In the genomic region with DNA sequence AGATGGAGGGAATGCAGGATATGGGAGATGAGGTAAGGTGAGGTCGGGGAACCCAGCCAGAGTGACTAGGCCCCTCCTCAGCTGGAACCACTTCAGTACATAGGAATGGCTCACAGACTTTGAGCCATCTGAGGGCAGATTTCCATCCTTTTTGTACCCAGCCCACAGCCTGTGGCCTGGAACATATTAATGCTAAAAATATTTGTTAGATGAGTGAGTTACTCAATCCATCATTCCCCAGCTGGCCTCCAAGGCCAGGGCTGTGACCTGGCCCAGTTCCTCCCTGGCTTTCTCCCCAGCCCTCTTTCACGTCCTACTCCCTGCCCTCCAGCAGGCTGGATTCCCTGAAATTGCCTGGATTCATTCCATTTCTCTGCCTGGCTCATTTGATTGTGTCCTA, we compare ENCODE assay signal across 9 cellular contexts. TPM values are rescaled to one million over a fixed set of nuclear protein-coding genes. Genes with fewer than 3 reads are reported as not detected.
DNase-seq lines count a peak whose midpoint lies in the region; ATAC-seq lines count a peak whose summit lies in the region.
"Had no signal": no experiment of that assay in that cellular context is flagged by ENCODE, and none has a peak within 500 bp of the region (broad histone marks: within the 10 kb centered on the region; RNA-seq: fewer than 3 reads in every experiment).

No MANE protein-coding gene starts in this region.

- ATAC-seq in sciatic nerve (peak; percentile 97), HG03378 (IDR thresholded peaks at IDR 0.05; ENCODE audit: unreplicated experiment) (no peak)

- intact Hi-C loops in cardiac septum (cut with DNase I) (loop anchor here (1.0 to 5.0 kb wide), 3 partner anchors 41 to 99 kb away; no protein-coding TSS in a partner anchor), sciatic nerve (cut with DNase I) (no loop called here)

- in situ Hi-C loops in G401 (cut with HindIII; ENCODE audit: low sequenced_read_pairs): no loop called here

- peak; percentile 99 for DNase-seq in G401 (ENCODE audit: low spot score)
- peak; percentile 63 for DNase-seq in amniotic stem cell (lab: John Stamatoyannopoulos, UW)
- peak; percentile 87 for DNase-seq in cardiac septum (ENCODE audit: low spot score)
- peak; percentile 84 for DNase-seq in sciatic nerve (ENCODE audit: low spot score)
- no peak for DNase-seq in NCI-H187 (lab: John Stamatoyannopoulos, UW)
- no peak for DNase-seq in OCI-M2 (lab: John Stamatoyannopoulos, UW; ENCODE audit: unreplicated experiment)
- no peak for DNase-seq in activated CD4-positive, alpha-beta T cell treated with anti-CD3 and anti-CD28 coated beads for 4 hours
- DNase-seq: KG1 had no signal

RNA-seq across cellular contexts. Expression of gene PRDM11, which starts 57.2 kb away (rescaled TPM):
- 5.1 and 7.2 TPM in 2 replicates for total RNA-seq in G401 (2014; rRNA removed; shearing (Covaris generic))
- 20.7 TPM for total RNA-seq in cardiac septum
- total RNA-seq in sciatic nerve: 21.6 TPM

Comparison
In these comparisons a context has a peak if more than half of its experiments do, and no peak if none do; other contexts are left out.
1. DNase-seq: peak in G401 (single experiment), amniotic stem cell (single experiment), cardiac septum (single experiment) and sciatic nerve (single experiment); none in NCI-H187 (0 of 2), OCI-M2 (single experiment) and activated CD4-positive, alpha-beta T cell treated with anti-CD3 and anti-CD28 coated beads for 4 hours (0 of 2).